ENCODE assay signal across 16 cellular contexts in the genomic region with DNA sequence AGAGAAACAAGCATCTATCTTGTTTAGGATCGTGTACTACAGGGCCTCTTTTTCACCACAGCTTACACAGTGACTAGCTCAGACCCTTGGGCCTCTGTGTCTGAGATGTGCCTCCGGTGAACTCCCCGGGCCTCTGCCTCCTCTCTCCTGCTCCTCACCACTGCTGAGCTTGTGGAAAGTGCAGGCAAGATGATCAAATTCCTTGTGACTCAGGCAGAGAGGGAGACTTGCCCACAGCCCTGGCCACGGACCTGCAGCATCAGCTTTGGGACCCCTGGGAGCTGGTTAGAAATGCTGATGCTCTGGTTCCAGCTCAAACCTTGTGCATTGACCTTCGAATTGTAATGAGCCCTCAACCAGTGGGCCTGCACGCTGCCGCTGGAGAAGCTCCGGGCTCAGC.
DNase-seq lines count a peak whose midpoint lies in the region; ATAC-seq and TF ChIP-seq lines count a peak whose summit lies in the region.
"Had no signal": no experiment of that assay in that cellular context is flagged by ENCODE, and none has a peak within 500 bp of the region (broad histone marks: within the 10 kb centered on the region; RNA-seq: fewer than 3 reads in every experiment).

No MANE protein-coding gene starts in this region.

- peaks cover 3% of the 10 kb centered on the region for H3K4me1 ChIP-seq in CD4-positive, alpha-beta memory T cell (ENCODE audit: insufficient read depth, low read length)
- H3K4me1 ChIP-seq: BE2C had no signal

- H3K9me3 ChIP-seq in WERI-Rb-1 (ENCODE audit: severe bottlenecking): no peaks in the 10 kb centered on the region
- no peaks in the 10 kb centered on the region for H3K9me3 ChIP-seq in CD4-positive, alpha-beta memory T cell (ENCODE audit: control insufficient read depth in 1 of 2, low read length in 2 of 2)
- H3K9me3 ChIP-seq: BE2C had no signal

- no peaks in the 10 kb centered on the region for H3K36me3 Mint-ChIP-seq in activated CD4-positive, alpha-beta T cell treated with anti-CD3 and anti-CD28 coated beads, Interleukin-2, amount 10 ng/mL, durations not matched to agents 24 days and 14 days (ENCODE audit: low read depth)
- peaks cover 17% of the 10 kb centered on the region for H3K36me3 Mint-ChIP-seq in activated T-helper 17 cell treated with anti-CD3 and anti-CD28 coated beads, Interleukin-2, amount 50 U/mL, for 72 hours (ENCODE audit: low read depth)
- H3K36me3 Mint-ChIP-seq in stimulated activated effector memory CD8-positive, alpha-beta T cell treated with anti-CD3 and anti-CD28 coated beads, Interleukin-12 subunit alpha, Interleukin-12 subunit beta, amount 100 ng/mL, for 72 hours: peaks cover 32% of the 10 kb centered on the region
- no peaks in the 10 kb centered on the region for H3K36me3 Mint-ChIP-seq in CD4-positive, alpha-beta memory T cell
- H3K36me3 Mint-ChIP-seq: CD8-positive, alpha-beta T cell had no signal

- H3K27ac Mint-ChIP-seq in activated CD4-positive, alpha-beta T cell treated with anti-CD3 and anti-CD28 coated beads, Interleukin-2, amount 10 ng/mL, durations not matched to agents 24 days and 14 days: peak overlapping the region; percentile 78
- H3K27ac Mint-ChIP-seq in activated T-helper 17 cell treated with anti-CD3 and anti-CD28 coated beads, Interleukin-2, amount 50 U/mL, for 72 hours: peak overlapping the region; percentile 93
- H3K27ac Mint-ChIP-seq in stimulated activated effector memory CD8-positive, alpha-beta T cell treated with anti-CD3 and anti-CD28 coated beads, Interleukin-12 subunit alpha, Interleukin-12 subunit beta, amount 100 ng/mL, for 72 hours: peak overlapping the region; percentile 91
- H3K27ac Mint-ChIP-seq in CD4-positive, alpha-beta memory T cell: no peak overlapping the region
- H3K27ac Mint-ChIP-seq: CD8-positive, alpha-beta T cell had no signal

- POLR2A ChIA-PET in CD4-positive, alpha-beta memory T cell (lab: Charles Lee; ENCODE audit: partially characterized antibody): no interaction called here

- no peak overlapping the region for H3K4me3 ChIP-seq in fibroblast of the aortic adventitia (ENCODE audit: low read depth, low read length)
- no peak overlapping the region for H3K4me3 ChIP-seq in WERI-Rb-1 (ENCODE audit: low read depth, low read length)
- H3K4me3 ChIP-seq in CD4-positive, alpha-beta memory T cell (ENCODE audit: low read length in 2 of 2): no peak overlapping the region

- no peak for ATAC-seq in activated T-helper 17 cell treated with anti-CD3 and anti-CD28 coated beads, Interleukin-2, amount 50 U/mL, for 72 hours (replicated peaks)
- ATAC-seq in stimulated activated effector memory CD8-positive, alpha-beta T cell treated with anti-CD3 and anti-CD28 coated beads, Interleukin-12 subunit alpha, Interleukin-12 subunit beta, amount 100 ng/mL, for 72 hours: no peak
- ATAC-seq in esophagus mucosa: no peak
- ATAC-seq: CD8-positive, alpha-beta T cell; HCT116 had no signal

- peaks cover 4% of the 10 kb centered on the region for H3K4me1 Mint-ChIP-seq in activated CD4-positive, alpha-beta T cell treated with anti-CD3 and anti-CD28 coated beads, Interleukin-2, amount 10 ng/mL, durations not matched to agents 24 days and 14 days
- H3K4me1 Mint-ChIP-seq in activated T-helper 17 cell treated with anti-CD3 and anti-CD28 coated beads, Interleukin-2, amount 50 U/mL, for 72 hours: peaks cover 11% of the 10 kb centered on the region
- peaks cover 21% of the 10 kb centered on the region for H3K4me1 Mint-ChIP-seq in stimulated activated effector memory CD8-positive, alpha-beta T cell treated with anti-CD3 and anti-CD28 coated beads, Interleukin-12 subunit alpha, Interleukin-12 subunit beta, amount 100 ng/mL, for 72 hours
- peaks cover 0 to 5% (median 2%) of the 10 kb centered on the region in 4 donors for H3K4me1 Mint-ChIP-seq in CD4-positive, alpha-beta memory T cell

- TF ChIP-seq CTCF in fibroblast of the aortic adventitia (IDR thresholded peaks at IDR 0.05; ENCODE audit: insufficient read depth, low read length) (no peak), WERI-Rb-1 (IDR thresholded peaks at IDR 0.05; ENCODE audit: low read depth, low read length) (no peak)

- peaks cover 2% of the 10 kb centered on the region for H3K27me3 Mint-ChIP-seq in activated CD4-positive, alpha-beta T cell treated with anti-CD3 and anti-CD28 coated beads, Interleukin-2, amount 10 ng/mL, durations not matched to agents 24 days and 14 days
- no peaks in the 10 kb centered on the region for H3K27me3 Mint-ChIP-seq in activated T-helper 17 cell treated with anti-CD3 and anti-CD28 coated beads, Interleukin-2, amount 50 U/mL, for 72 hours
- no peaks in the 10 kb centered on the region for H3K27me3 Mint-ChIP-seq in CD4-positive, alpha-beta memory T cell

- no peaks in the 10 kb centered on the region for H3K36me3 ChIP-seq in WERI-Rb-1
- no peaks in the 10 kb centered on the region for H3K36me3 ChIP-seq in CD4-positive, alpha-beta memory T cell (ENCODE audit: insufficient read depth, low read length)
- H3K36me3 ChIP-seq: BE2C had no signal

- no peaks in the 10 kb centered on the region for H3K9me3 Mint-ChIP-seq in activated CD4-positive, alpha-beta T cell treated with anti-CD3 and anti-CD28 coated beads, Interleukin-2, amount 10 ng/mL, durations not matched to agents 24 days and 14 days
- no peaks in the 10 kb centered on the region for H3K9me3 Mint-ChIP-seq in activated T-helper 17 cell treated with anti-CD3 and anti-CD28 coated beads, Interleukin-2, amount 50 U/mL, for 72 hours
- no peaks in the 10 kb centered on the region for H3K9me3 Mint-ChIP-seq in stimulated activated effector memory CD8-positive, alpha-beta T cell treated with anti-CD3 and anti-CD28 coated beads, Interleukin-12 subunit alpha, Interleukin-12 subunit beta, amount 100 ng/mL, for 72 hours
- no peaks in the 10 kb centered on the region for H3K9me3 Mint-ChIP-seq in CD4-positive, alpha-beta memory T cell
- H3K9me3 Mint-ChIP-seq: CD8-positive, alpha-beta T cell had no signal

- no peak for DNase-seq in activated CD4-positive, alpha-beta T cell treated with anti-CD3 and anti-CD28 coated beads, Interleukin-2, amount 10 ng/mL, durations not matched to agents 24 days and 14 days
- no peak for DNase-seq in activated CD4-positive, alpha-beta T cell treated with anti-CD3 and anti-CD28 coated beads for 48 hours
- peak; percentile 28 for DNase-seq in fibroblast of the aortic adventitia (ENCODE audit: low read depth)
- no peak for DNase-seq in stimulated activated effector memory CD8-positive, alpha-beta T cell treated with anti-CD3 and anti-CD28 coated beads, Interleukin-12 subunit alpha, Interleukin-12 subunit beta, amount 100 ng/mL, for 72 hours (ENCODE audit: low spot score in 2 of 2)
- DNase-seq in WERI-Rb-1: no peak
- DNase-seq in CD4-positive, alpha-beta memory T cell: no peak
- DNase-seq: 8988T; BE2C; CD8-positive, alpha-beta T cell; NCI-H1417 treated with DMSO at 0.1 percent for 48 hours; NCI-H1930; NCI-H526 treated with DMSO at 0.1 percent for 48 hours; NK-92 treated with Interleukin-12 subunit alpha and Interleukin-12 subunit beta, amount 100 ng/mL, for 24 hours had no signal

- intact Hi-C loops in activated CD4-positive, alpha-beta T cell treated with anti-CD3 and anti-CD28 coated beads, Interleukin-2, amount 10 ng/mL, durations not matched to agents 24 days and 14 days (cut with micrococcal nuclease): no loop called here
- intact Hi-C loops in CD4-positive, alpha-beta memory T cell (cut with micrococcal nuclease): no loop called here

- H3K27ac ChIP-seq in WERI-Rb-1: no peak overlapping the region
- no peak overlapping the region for H3K27ac ChIP-seq in CD4-positive, alpha-beta memory T cell (ENCODE audit: low read depth, low read length)

- H3K4me3 Mint-ChIP-seq in activated CD4-positive, alpha-beta T cell treated with anti-CD3 and anti-CD28 coated beads, Interleukin-2, amount 10 ng/mL, durations not matched to agents 24 days and 14 days: no peak overlapping the region
- H3K4me3 Mint-ChIP-seq in activated T-helper 17 cell treated with anti-CD3 and anti-CD28 coated beads, Interleukin-2, amount 50 U/mL, for 72 hours: no peak overlapping the region
- no peak overlapping the region for H3K4me3 Mint-ChIP-seq in stimulated activated effector memory CD8-positive, alpha-beta T cell treated with anti-CD3 and anti-CD28 coated beads, Interleukin-12 subunit alpha, Interleukin-12 subunit beta, amount 100 ng/mL, for 72 hours
- no peak overlapping the region for H3K4me3 Mint-ChIP-seq in CD4-positive, alpha-beta memory T cell
- H3K4me3 Mint-ChIP-seq: CD8-positive, alpha-beta T cell had no signal

- no peaks in the 10 kb centered on the region for H3K27me3 ChIP-seq in WERI-Rb-1 (ENCODE audit: insufficient read depth, low read depth, severe bottlenecking)
- H3K27me3 ChIP-seq in CD4-positive, alpha-beta memory T cell (ENCODE audit: insufficient read depth, low read length): no peaks in the 10 kb centered on the region
- H3K27me3 ChIP-seq: BE2C had no signal

- CTCF ChIA-PET in CD4-positive, alpha-beta memory T cell (lab: Charles Lee; ENCODE audit: partially characterized antibody): interaction anchor here (1.9 kb wide), 1 partner anchor 21 kb away, joined by 12 read pairs; no protein-coding TSS in a partner anchor

Comparison
In these comparisons a context has a peak if more than half of its experiments do, and no peak if none do; other contexts are left out.
1. H3K27ac Mint-ChIP-seq: peak in activated CD4-positive, alpha-beta T cell treated with anti-CD3 and anti-CD28 coated beads, Interleukin-2, amount 10 ng/mL, durations not matched to agents 24 days and 14 days (single experiment), activated T-helper 17 cell treated with anti-CD3 and anti-CD28 coated beads, Interleukin-2, amount 50 U/mL, for 72 hours (single experiment) and stimulated activated effector memory CD8-positive, alpha-beta T cell treated with anti-CD3 and anti-CD28 coated beads, Interleukin-12 subunit alpha, Interleukin-12 subunit beta, amount 100 ng/mL, for 72 hours (single experiment); none in CD4-positive, alpha-beta memory T cell (0 of 7).